Comparison of ENCODE assay signal across 8 cellular contexts in the genomic region with DNA sequence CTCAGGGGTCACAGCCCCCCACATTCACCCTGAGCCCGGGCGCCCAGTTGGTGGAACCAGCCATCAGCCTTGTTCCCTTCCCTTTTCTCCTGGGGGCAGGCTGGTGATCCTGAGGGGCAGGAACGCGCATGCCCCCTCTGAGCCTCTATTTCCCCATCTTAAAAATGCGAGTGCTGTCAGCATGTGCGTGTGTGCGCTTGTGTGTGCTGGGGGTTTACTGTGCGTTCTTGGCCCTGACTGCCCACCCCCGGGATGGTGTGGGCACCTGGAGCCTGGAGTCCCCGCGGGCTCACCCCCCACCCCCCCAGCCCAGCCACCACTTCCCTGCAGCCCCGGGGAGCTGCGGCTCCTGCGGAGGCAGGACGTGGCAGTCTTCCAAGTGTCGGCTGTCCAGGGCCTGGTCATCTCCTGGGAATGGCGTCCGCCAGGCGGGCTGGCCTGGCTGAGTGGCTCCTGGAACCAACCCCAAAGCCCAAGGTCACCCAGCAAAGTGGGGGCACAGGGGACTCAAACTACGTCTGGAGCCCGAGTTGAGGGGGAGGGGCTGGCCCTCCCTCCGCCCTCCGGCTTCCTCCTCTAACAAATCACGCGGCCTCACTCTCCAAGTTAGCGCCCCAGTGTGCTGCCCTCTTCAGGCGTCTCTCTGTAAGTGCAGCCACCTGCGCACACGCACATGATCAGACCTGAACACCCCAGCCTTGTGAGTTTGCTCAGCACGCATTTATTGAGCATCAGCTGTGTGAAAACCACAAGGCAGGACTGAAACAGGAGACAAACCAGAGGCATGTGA. TPM values are rescaled to one million over a fixed set of nuclear protein-coding genes. Genes with fewer than 3 reads are reported as not detected.
DNase-seq lines count a peak whose midpoint lies in the region; ATAC-seq, FAIRE-seq and TF ChIP-seq lines count a peak whose summit lies in the region.
"Not testable (repeated sequence)": the region's sequence is repeated elsewhere in the genome, so short reads cannot be mapped to it uniquely, and the experiment has no call there.
"Had no signal": no experiment of that assay in that cellular context is flagged by ENCODE, and none has a peak within 500 bp of the region (broad histone marks: within the 10 kb centered on the region; RNA-seq: fewer than 3 reads in every experiment).

No MANE protein-coding gene starts in this region.

- FAIRE-seq in kidney (lab: Jason Lieb, UNC) = not testable (repeated sequence)

- not testable (repeated sequence) for TF ChIP-seq CTCF in activated B cell treated with CpG ODN at 0.5 μM for 24 hours (IDR thresholded peaks at IDR 0.05); kidney (IDR thresholded peaks at IDR 0.05; ENCODE audit: borderline replicate concordance, extremely low read depth, insufficient read depth)

- POLR2A ChIA-PET in activated B cell treated with CpG ODN at 0.5 μM for 24 hours (lab: Charles Lee) = not testable (repeated sequence)

- not testable (repeated sequence) for H3K4me1 ChIP-seq in kidney (ENCODE audit: control insufficient read depth in 1 of 2, insufficient read depth in 1 of 2, low read depth in 1 of 2, low read length in 2 of 2)

- intact Hi-C loops in activated B cell treated with CpG ODN at 0.5 μM for 24 hours (cut with micrococcal nuclease); kidney (cut with DNase I); posterior vena cava (cut with DNase I): not testable (repeated sequence)

- H3K27me3 Mint-ChIP-seq in activated B cell treated with CpG ODN at 0.5 μM for 24 hours; central memory CD8-positive, alpha-beta T cell: not testable (repeated sequence)

- H3K4me1 Mint-ChIP-seq in activated B cell treated with CpG ODN at 0.5 μM for 24 hours; central memory CD8-positive, alpha-beta T cell: not testable (repeated sequence)

- H3K4me3 Mint-ChIP-seq in activated B cell treated with CpG ODN at 0.5 μM for 24 hours; central memory CD8-positive, alpha-beta T cell: not testable (repeated sequence)

- not testable (repeated sequence) for H3K27ac ChIP-seq in kidney (ENCODE audit: low read depth in 2 of 2, low read length in 2 of 2)

- not testable (repeated sequence) for H3K9me3 ChIP-seq in kidney (ENCODE audit: control insufficient read depth in 1 of 2, low read length in 2 of 2)

- H3K9ac ChIP-seq in kidney (ENCODE audit: low read length in 2 of 2) = not testable (repeated sequence)

- H3K27ac Mint-ChIP-seq in activated B cell treated with CpG ODN at 0.5 μM for 24 hours; central memory CD8-positive, alpha-beta T cell (ENCODE audit: low read depth): not testable (repeated sequence)

- peak; percentile 14 for DNase-seq in activated B cell treated with CpG ODN at 0.5 μM for 24 hours
- DNase-seq in central memory CD8-positive, alpha-beta T cell (ENCODE audit: low spot score in 2 of 2) = not testable (repeated sequence)
- peak; percentile 76 for DNase-seq in kidney
- DNase-seq in posterior vena cava (ENCODE audit: low spot score) = peak; percentile 46

- peak; percentile 38 for ATAC-seq in GM18861 (IDR thresholded peaks at IDR 0.05; ENCODE audit: unreplicated experiment)
- peak; percentile 43 for ATAC-seq in GM21825 (IDR thresholded peaks at IDR 0.05; ENCODE audit: unreplicated experiment)
- ATAC-seq in HG03354 (IDR thresholded peaks at IDR 0.05; ENCODE audit: poor library complexity, severe bottlenecking, unreplicated experiment) = peak; percentile 47
- ATAC-seq in activated B cell treated with CpG ODN at 0.5 μM for 24 hours (ENCODE audit: low read depth) = peak; percentile 81
- ATAC-seq in central memory CD8-positive, alpha-beta T cell (replicated peaks; ENCODE audit: extremely low read depth, poor library complexity, severe bottlenecking) = peak; percentile 97

- H3K36me3 ChIP-seq in kidney (ENCODE audit: control insufficient read depth in 1 of 2, insufficient read depth in 2 of 2, low read length in 2 of 2) = not testable (repeated sequence)

- CTCF ChIA-PET in activated B cell treated with CpG ODN at 0.5 μM for 24 hours (lab: Charles Lee) = not testable (repeated sequence)

- not testable (repeated sequence) for H3K36me3 Mint-ChIP-seq in activated B cell treated with CpG ODN at 0.5 μM for 24 hours (ENCODE audit: low read depth); central memory CD8-positive, alpha-beta T cell (ENCODE audit: insufficient read depth)

- not testable (repeated sequence) for H3K4me3 ChIP-seq in kidney (ENCODE audit: low read length in 2 of 2)

- not testable (repeated sequence) for H3K9me3 Mint-ChIP-seq in activated B cell treated with CpG ODN at 0.5 μM for 24 hours; central memory CD8-positive, alpha-beta T cell

RNA-seq across cellular contexts. Expression of a gene that starts 14.2 kb away (rescaled TPM):
- total RNA-seq in activated B cell treated with CpG ODN at 0.5 μM for 24 hours (54.5 and 59.0 TPM in 2 replicates), kidney (10.7 TPM), posterior vena cava (1 to 10 TPM; 5.0 to 5.3 TPM)
- 1.4 TPM for polyA plus RNA-seq in kidney (ENCODE audit: insufficient read depth, low read depth, low replicate concordance)
- total RNA-seq: vagina had no signal

Comparison
In these comparisons a context has a peak if more than half of its experiments do, and no peak if none do; other contexts are left out.
1. ATAC-seq: peak in every context shown above with its lines; median percentile 97 in central memory CD8-positive, alpha-beta T cell; 81 in activated B cell treated with CpG ODN at 0.5 μM for 24 hours; 47 in HG03354; 43 in GM21825; 38 in GM18861.